Comparison of ENCODE assay signal across 9 cellular contexts in the genomic region with DNA sequence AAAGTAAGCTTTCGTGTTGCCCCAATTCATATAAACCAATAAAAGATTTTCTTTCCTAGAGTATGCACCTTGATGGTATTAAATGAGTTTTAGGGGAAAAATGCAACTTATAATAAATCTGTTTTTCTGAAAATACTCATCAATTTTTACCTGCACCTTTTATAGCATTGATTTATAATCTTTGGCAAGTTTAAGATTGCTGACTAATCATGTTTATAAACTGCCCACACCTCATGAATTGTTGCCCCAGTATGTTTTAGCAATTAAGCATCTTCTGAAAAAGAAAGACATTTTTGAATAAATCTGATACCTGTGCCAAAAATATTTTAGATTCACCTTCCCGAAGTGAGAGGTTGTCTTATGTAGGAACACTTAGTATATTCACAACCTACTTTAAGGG.
"Had no signal": no experiment of that assay in that cellular context is flagged by ENCODE, and none has a peak within 500 bp of the region (broad histone marks: within the 10 kb centered on the region; RNA-seq: fewer than 3 reads in every experiment).

No MANE protein-coding gene starts in this region.

- H3K9ac ChIP-seq: GM23248, KMS-11 had no signal

- DNase-seq: GM23248, GOT3, H9, HCEC 1CT, Karpas-422, KBM-7 had no signal

- H3K27ac ChIP-seq: GM23248, KMS-11 had no signal

- H2AFZ ChIP-seq: GM23248 had no signal

- H3K27ac Mint-ChIP-seq: H9 had no signal

- FAIRE-seq: H54, HTR-8/SVneo had no signal

- H3K4me3 Mint-ChIP-seq: H9 had no signal

- H3K4me2 ChIP-seq: KMS-11 had no signal

- H3K4me3 ChIP-seq: GM23248 had no signal
